In the genomic region with DNA sequence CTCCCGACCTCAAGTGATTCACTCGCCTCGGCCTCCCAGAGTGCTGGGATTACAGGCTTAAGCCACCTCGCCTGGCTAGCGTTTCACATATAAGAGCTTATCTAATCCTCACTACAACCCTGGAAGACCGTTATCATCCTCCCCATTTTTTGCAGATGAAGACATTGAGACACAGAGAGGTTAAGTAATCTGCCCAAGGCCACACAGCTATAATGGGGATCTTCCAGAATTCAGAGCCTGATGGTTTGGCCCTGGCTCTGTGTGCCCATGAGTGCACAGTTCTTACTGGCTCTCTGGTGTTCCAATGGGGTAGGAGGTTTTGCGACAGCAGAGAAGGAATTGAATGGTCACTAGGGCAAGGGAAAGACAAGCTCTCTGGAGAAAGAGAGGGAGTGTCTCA, we compare ENCODE assay signal across 27 cellular contexts. TPM values are rescaled to one million over a fixed set of nuclear protein-coding genes. Genes with fewer than 3 reads are reported as not detected.
"Had no signal": no experiment of that assay in that cellular context is flagged by ENCODE, and none has a peak within 500 bp of the region (broad histone marks: within the 10 kb centered on the region; RNA-seq: fewer than 3 reads in every experiment).

No MANE protein-coding gene starts in this region.

- DNase-seq: cortex of kidney; effector memory CD8-positive, alpha-beta T cell; erythroblast; esophagus squamous epithelium; foreskin melanocyte; hypothalamus; immature natural killer cell; islet precursor cell; kidney glomerular epithelial cell; left colon; left ventricle myocardium superior; lower lobe of right lung; naive thymus-derived CD8-positive, alpha-beta T cell; nephron progenitor cell; nucleus accumbens; right cardiac atrium; stimulated activated CD4-positive, alpha-beta T cell treated with anti-CD3 and anti-CD28 coated beads, Interleukin-4, amount 100 ng/mL, for 4 hours; transverse colon; upper lobe of right lung; uterus had no signal

- H3K4me1 ChIP-seq: prostate gland, upper lobe of right lung, uterus had no signal

- H3K9me3 Mint-ChIP-seq: effector memory CD8-positive, alpha-beta T cell; immature natural killer cell; stimulated activated naive CD8-positive, alpha-beta T cell treated with anti-CD3 and anti-CD28 coated beads, Interleukin-15, Interleukin-2, amounts not matched to agents 100 ng/mL and 50 ng/mL, for 24 hours had no signal

- H3K4me3 ChIP-seq: esophagus squamous epithelium, lower lobe of right lung, prostate gland, skin epidermis, spleen, suprapubic skin, transverse colon, upper lobe of right lung, uterus had no signal

- ATAC-seq: effector memory CD8-positive, alpha-beta T cell; left colon; left ventricle myocardium superior; lower lobe of right lung; naive thymus-derived CD8-positive, alpha-beta T cell; right cardiac atrium; stimulated activated memory B cell treated with anti-CD40 and anti-IgM and Interleukin-4, amounts not matched to agents 10 μg/mL and 1 μg/mL and 100 μg/mL, for 72 hours; upper lobe of right lung had no signal

- H3K27ac ChIP-seq: esophagus squamous epithelium, lower lobe of right lung, prostate gland, skin epidermis, suprapubic skin, transverse colon, upper lobe of right lung, uterus had no signal

- H3K36me3 Mint-ChIP-seq: immature natural killer cell; naive thymus-derived CD8-positive, alpha-beta T cell; stimulated activated memory B cell treated with anti-CD40 and anti-IgM and Interleukin-4, amounts not matched to agents 10 μg/mL and 1 μg/mL and 100 μg/mL, for 72 hours had no signal

- H3K27ac Mint-ChIP-seq: effector memory CD8-positive, alpha-beta T cell; immature natural killer cell; nephron progenitor cell; stimulated activated memory B cell treated with anti-CD40 and anti-IgM and Interleukin-4, amounts not matched to agents 10 μg/mL and 1 μg/mL and 100 μg/mL, for 72 hours; stimulated activated naive CD8-positive, alpha-beta T cell treated with anti-CD3 and anti-CD28 coated beads, Interleukin-15, Interleukin-2, amounts not matched to agents 100 ng/mL and 50 ng/mL, for 24 hours had no signal

- FAIRE-seq: endometrium had no signal

- H3K9me3 ChIP-seq: esophagus squamous epithelium, lower lobe of right lung, prostate gland, spleen, suprapubic skin, transverse colon, upper lobe of right lung, uterus had no signal

- H3K36me3 ChIP-seq: esophagus squamous epithelium, lower lobe of right lung, prostate gland, spleen, suprapubic skin, transverse colon, upper lobe of right lung, uterus had no signal

- H3K4me3 Mint-ChIP-seq: immature natural killer cell; stimulated activated memory B cell treated with anti-CD40 and anti-IgM and Interleukin-4, amounts not matched to agents 10 μg/mL and 1 μg/mL and 100 μg/mL, for 72 hours; stimulated activated naive CD8-positive, alpha-beta T cell treated with anti-CD3 and anti-CD28 coated beads, Interleukin-15, Interleukin-2, amounts not matched to agents 100 ng/mL and 50 ng/mL, for 24 hours had no signal

RNA-seq across cellular contexts. Expression of gene KCTD15, which starts 16.8 kb away (rescaled TPM):
- polyA plus RNA-seq: immature natural killer cell; naive thymus-derived CD8-positive, alpha-beta T cell had no signal
